14 cellular contexts compared by ENCODE assay signal in genomic region chr6:16929814-16930213, GRCh38.
DNase-seq lines count a peak whose midpoint lies in the region; ATAC-seq and TF ChIP-seq lines count a peak whose summit lies in the region.
"Had no signal": no experiment of that assay in that cellular context is flagged by ENCODE, and none has a peak within 500 bp of the region (broad histone marks: within the 10 kb centered on the region; RNA-seq: fewer than 3 reads in every experiment).

No MANE protein-coding gene starts in this region.

- DNase-seq in Daoy (ENCODE audit: low read depth) (peak; percentile 49), non-pigmented ciliary epithelial cell (ENCODE audit: low read depth) (peak; percentile 79)
- DNase-seq in activated CD4-positive, CD25-positive, alpha-beta regulatory T cell (lab: John Stamatoyannopoulos, UW) = no peak
- no peak for DNase-seq in activated CD4-positive, CD25-positive, alpha-beta regulatory T cell treated with anti-CD3 and anti-CD28 coated beads, Interleukin-2, amount 50 U/mL, for 72 hours
- DNase-seq: activated naive CD4-positive, alpha-beta T cell treated with anti-CD3 and anti-CD28 coated beads, Interleukin-2, amount 50 U/mL, for 16 hours; CD4-positive, CD25-positive, alpha-beta regulatory T cell; natural killer cell; NCI-H1417 treated with DMSO at 0.1 percent for 48 hours; NCI-H526 had no signal

- ATAC-seq in esophagus mucosa (peak; percentile 42), GM18909 (IDR thresholded peaks at IDR 0.05; ENCODE audit: poor library complexity, unreplicated experiment) (no peak), HG03135 (IDR thresholded peaks at IDR 0.05; ENCODE audit: unreplicated experiment) (no peak)
- ATAC-seq: natural killer cell, Right ventricle myocardium inferior had no signal

TF ChIP-seq in PFSK-1, 5 proteins besides CTCF, POLR2A, EP300 and RAD21:
- TF ChIP-seq POLR2AphosphoS5 (IDR thresholded peaks at IDR 0.05; ENCODE audit: low read depth, low read length) (no peak), REST (IDR thresholded peaks at IDR 0.05; ENCODE audit: insufficient read depth in 1 of 2, low read depth in 2 of 2, low read length in 2 of 2) (no peak), FOXP2 (optimal IDR thresholded peaks at IDR 0.05; ENCODE audit: borderline replicate concordance, extremely low read depth, extremely low read length, insufficient read depth) (peak; percentile 51), TAF1 (IDR thresholded peaks at IDR 0.05; ENCODE audit: borderline replicate concordance, insufficient read depth, low read length) (no peak), SIN3A (IDR thresholded peaks at IDR 0.05; ENCODE audit: borderline replicate concordance, insufficient read depth, low read length) (no peak)
TF ChIP-seq in PFSK-1: peak in this region for 1.

Comparison
In these comparisons a context has a peak if more than half of its experiments do, and no peak if none do; other contexts are left out.
1. DNase-seq: peak in Daoy (single experiment) and non-pigmented ciliary epithelial cell (single experiment); none in activated CD4-positive, CD25-positive, alpha-beta regulatory T cell (0 of 4) and activated CD4-positive, CD25-positive, alpha-beta regulatory T cell treated with anti-CD3 and anti-CD28 coated beads, Interleukin-2, amount 50 U/mL, for 72 hours (single experiment).